7 cellular contexts compared by ENCODE assay signal in genomic region chr1:43293896-43294760, GRCh38. TPM values are rescaled to one million over a fixed set of nuclear protein-coding genes. Genes with fewer than 3 reads are reported as not detected.
A peak's percentile ranks its signal among the peaks of the same experiment; 100 is the strongest.
DNase-seq lines count a peak whose midpoint lies in the region; ATAC-seq and TF ChIP-seq lines count a peak whose summit lies in the region.
"Had no signal": no experiment of that assay in that cellular context is flagged by ENCODE, and none has a peak within 500 bp of the region (broad histone marks: within the 10 kb centered on the region; RNA-seq: fewer than 3 reads in every experiment).

No MANE protein-coding gene starts in this region.

- no peaks in the 10 kb centered on the region for H3K27me3 ChIP-seq in heart left ventricle
- no peaks in the 10 kb centered on the region for H3K27me3 ChIP-seq in aorta (ENCODE audit: control insufficient read depth in 1 of 2, insufficient read depth in 2 of 2, low read length in 1 of 2)

- ATAC-seq in heart left ventricle (peak in 3 of 4 donors; percentile 29 to 66 (median 51)), aorta (ENCODE audit: low FRiP score) (peak; percentile 45)

- H3K27ac ChIP-seq in heart left ventricle (peak overlapping the region; percentile 60 to 89 (median 76)), aorta (ENCODE audit: low read depth in 1 of 2, low read length in 2 of 2) (no peak overlapping the region)

- WGBS in heart left ventricle, 4 donors, result 78 to 87% (median 83%) methylated on average over 7 of the region's 7 CpGs
- WGBS in aorta, 2 donors, result 86 to 90% methylated on average over 7 of the region's 7 CpGs

- DNase-seq in heart left ventricle (no peak), cardiac septum (ENCODE audit: low spot score) (no peak), hippocampal formation (lab: John Stamatoyannopoulos, UW) (peak; percentile 46 to 94), aorta (no peak), activated gamma-delta T cell treated with Interleukin-2 at 50 U/mL for 16 hours (no peak), NCI-H510A treated with DMSO at 0.1 percent for 48 hours (lab: John Stamatoyannopoulos, UW) (no peak)
- DNase-seq: NCI-H187 treated with DMSO at 0.1 percent for 48 hours had no signal

- no peaks in the 10 kb centered on the region for H3K36me3 ChIP-seq in heart left ventricle
- H3K36me3 ChIP-seq in aorta (ENCODE audit: control insufficient read depth in 1 of 2, insufficient read depth in 2 of 2, low read length in 1 of 2), result no peaks in the 10 kb centered on the region

- H3K4me1 ChIP-seq in heart left ventricle (peaks cover 4 to 49% (median 27%) of the 10 kb centered on the region in 12 donors), aorta (ENCODE audit: control insufficient read depth in 1 of 2, insufficient read depth in 2 of 2, low read length in 2 of 2) (no peaks in the 10 kb centered on the region)

- H3K9me3 ChIP-seq in heart left ventricle (no peaks in the 10 kb centered on the region), aorta (ENCODE audit: control insufficient read depth, low read length) (no peaks in the 10 kb centered on the region)

- TF ChIP-seq POLR2A in heart left ventricle (IDR thresholded peaks at IDR 0.05), result peak in 1 of 2 donors; percentile 15

- TF ChIP-seq CTCF in heart left ventricle (IDR thresholded peaks at IDR 0.05), result no peak

- H3K4me3 ChIP-seq in heart left ventricle, result no peak overlapping the region
- H3K4me3 ChIP-seq in aorta (ENCODE audit: low read length in 2 of 2), result no peak overlapping the region

- intact Hi-C loops in heart left ventricle (cut with DNase I) (loop anchor here in 2 of 10 donors (2.0 to 5.0 kb wide), 2 partner anchors 52 to 55 kb away; no protein-coding TSS in a partner anchor), cardiac septum (cut with DNase I) (no loop called here), aorta (cut with DNase I) (no loop called here)

RNA-seq across cellular contexts. Expression of gene TIE1, which starts 6.7 kb away (rescaled TPM):
- total RNA-seq in heart left ventricle, result 10 to 100 TPM; 19.2 to 65.1 (median 28.4) TPM
- 10 to 100 TPM; 25.1 to 37.6 TPM for polyA plus RNA-seq in heart left ventricle
- total RNA-seq in cardiac septum, result 27.7 TPM
- 10 to 100 TPM; 41.0 to 65.3 TPM for total RNA-seq in aorta
- 1 to 10 TPM; 4.0 to 4.1 TPM for polyA plus RNA-seq in aorta

RNA-seq across cellular contexts. Expression of gene C1orf210, which starts 8.7 kb away (rescaled TPM):
- total RNA-seq in heart left ventricle (not detected), cardiac septum (not detected), aorta (not detected)
- polyA plus RNA-seq in heart left ventricle (not detected), aorta (1 to 10 TPM in 1 of 2 donors, not detected in 1; 2.3 TPM)

RNA-seq across cellular contexts. Expression of gene TMEM125, which starts 24.3 kb away (rescaled TPM):
- total RNA-seq in heart left ventricle, result under 1 TPM in 4 of 9 donors, not detected in 5; 0.15 to 0.68 (median 0.47) TPM
- polyA plus RNA-seq in heart left ventricle, result under 1 TPM; 0.11 to 0.30 TPM
- not detected for total RNA-seq in cardiac septum
- not detected for total RNA-seq in aorta
- 1 to 10 TPM in 1 of 2 donors, not detected in 1; 6.1 TPM for polyA plus RNA-seq in aorta

RNA-seq across cellular contexts. Expression of gene MPL, which starts 43.5 kb away (rescaled TPM):
- total RNA-seq in heart left ventricle (under 1 TPM; 0.25 to 0.98 (median 0.59) TPM), cardiac septum (1.6 TPM), aorta (under 1 TPM; 0.18 to 0.52 TPM)
- polyA plus RNA-seq in heart left ventricle (under 1 TPM in 1 of 2 donors, not detected in 1; 0.11 TPM), aorta (under 1 TPM in 1 of 2 donors, not detected in 1; 0.20 TPM)

Comparison
In these comparisons a context has a peak if more than half of its experiments do, and no peak if none do; other contexts are left out.
1. DNase-seq: peak in hippocampal formation (2 of 2); none in heart left ventricle (0 of 5), cardiac septum (single experiment), aorta (0 of 2), activated gamma-delta T cell treated with Interleukin-2 at 50 U/mL for 16 hours (single experiment) and NCI-H510A treated with DMSO at 0.1 percent for 48 hours (single experiment).
2. H3K27ac ChIP-seq: peak in heart left ventricle (12 of 12); none in aorta (0 of 2).